In the genomic region with DNA sequence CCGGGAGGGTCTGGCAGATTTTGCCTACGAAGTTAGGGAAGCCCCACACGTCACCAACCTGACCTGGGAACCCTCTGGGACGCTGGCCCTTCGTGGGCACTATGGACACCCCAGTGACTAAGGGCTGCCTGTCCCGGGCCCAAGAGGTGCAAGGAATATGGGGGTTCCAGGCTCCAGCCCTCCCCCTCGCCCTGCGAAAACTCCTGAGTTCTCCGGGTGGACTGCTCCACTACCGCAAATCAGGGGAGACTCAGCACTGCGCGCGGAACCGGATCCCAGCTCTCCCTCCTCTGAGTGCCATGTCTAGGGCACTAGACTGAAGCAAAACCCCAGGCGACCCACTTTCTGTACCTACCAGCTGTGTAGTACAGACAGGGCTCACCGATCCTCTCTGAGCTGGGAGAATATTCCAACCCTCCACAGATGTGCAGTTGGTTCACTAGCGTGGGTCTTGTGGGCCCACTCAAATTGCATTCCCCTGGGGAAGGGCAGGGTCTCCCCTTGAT, we compare ENCODE assay signal across 10 cellular contexts. TPM values are rescaled to one million over a fixed set of nuclear protein-coding genes. Genes with fewer than 3 reads are reported as not detected.
DNase-seq lines count a peak whose midpoint lies in the region; ATAC-seq and TF ChIP-seq lines count a peak whose summit lies in the region.
"Had no signal": no experiment of that assay in that cellular context is flagged by ENCODE, and none has a peak within 500 bp of the region (broad histone marks: within the 10 kb centered on the region; RNA-seq: fewer than 3 reads in every experiment).

A gene with protein sequence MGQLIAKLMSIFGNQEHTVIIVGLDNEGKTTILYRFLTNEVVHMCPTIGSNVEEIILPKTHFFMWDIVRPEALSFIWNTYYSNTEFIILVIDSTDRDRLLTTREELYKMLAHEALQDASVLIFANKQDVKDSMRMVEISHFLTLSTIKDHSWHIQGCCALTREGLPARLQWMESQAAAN (minus strand): TSS at position 318 of the 506 bp plus-strand sequence. CDS start 401 bp downstream, outside the sequence.

- peak within 1 kb of the TSS; percentile 92 for H3K4me3 ChIP-seq in CD8-positive, alpha-beta memory T cell (ENCODE audit: low read length)
- peak within 1 kb of the TSS; percentile 55 for H3K4me3 ChIP-seq in foreskin fibroblast (ENCODE audit: low read depth in 1 of 2, low read length in 2 of 2)
- H3K4me3 ChIP-seq in prostate gland: peak within 1 kb of the TSS; percentile 19 to 27
- H3K4me3 ChIP-seq in mucosa of descending colon: no peak within 1 kb of the TSS

- DNase-seq in CD8-positive, alpha-beta memory T cell: no peak
- DNase-seq in T-cell (no peak), foreskin fibroblast (no peak), prostate gland (ENCODE audit: low spot score) (no peak), mucosa of descending colon (no peak), erythroblast (lab: John Stamatoyannopoulos, UW) (no peak)
- DNase-seq: activated CD4-positive, CD25-positive, alpha-beta regulatory T cell; midbrain had no signal

- H3K27me3 ChIP-seq in CD8-positive, alpha-beta memory T cell (ENCODE audit: insufficient read depth, low read length, poor library complexity, severe bottlenecking): no peaks in the 10 kb centered on the region
- H3K27me3 ChIP-seq in prostate gland (replicated peaks; ENCODE audit: insufficient read depth): no peaks in the 10 kb centered on the region

- POLR2A ChIA-PET in CD8-positive, alpha-beta memory T cell (lab: Charles Lee): interaction anchor here (0.8 to 2.7 kb wide), 4 partner anchors 7 to 13 kb away, joined by 3 to 12 read pairs (median 6); no protein-coding TSS in a partner anchor
- POLR2A ChIA-PET in T-cell (lab: Charles Lee): interaction anchor here in 1 of 2 donors (0.6 kb wide), 1 partner anchor 23 kb away, joined by 3 read pairs; no protein-coding TSS in a partner anchor

- peaks cover 31 to 41% (median 32%) of the 10 kb centered on the region in 3 donors for H3K4me1 Mint-ChIP-seq in CD8-positive, alpha-beta memory T cell
- peaks cover 23 to 32% (median 30%) of the 10 kb centered on the region in 3 donors for H3K4me1 Mint-ChIP-seq in T-cell

- no peaks in the 10 kb centered on the region for H3K36me3 ChIP-seq in CD8-positive, alpha-beta memory T cell (ENCODE audit: insufficient read depth, low read length)
- no peaks in the 10 kb centered on the region for H3K36me3 ChIP-seq in prostate gland
- no peaks in the 10 kb centered on the region for H3K36me3 ChIP-seq in mucosa of descending colon (ENCODE audit: low read depth)

- 67% methylated on average over 17 of the region's 17 CpGs for WGBS in prostate gland

- H3K27ac ChIP-seq in CD8-positive, alpha-beta memory T cell (ENCODE audit: low read depth, low read length): no peak within 1 kb of the TSS
- H3K27ac ChIP-seq in prostate gland: no peak within 1 kb of the TSS

- no peaks in the 10 kb centered on the region for H3K9me3 Mint-ChIP-seq in CD8-positive, alpha-beta memory T cell
- no peaks in the 10 kb centered on the region for H3K9me3 Mint-ChIP-seq in T-cell

- peak within 1 kb of the TSS in 7 of 8 donors; percentile 19 to 98 (median 82) for H3K27ac Mint-ChIP-seq in CD8-positive, alpha-beta memory T cell
- peak within 1 kb of the TSS in 1 of 2 donors; percentile 11 for H3K27ac Mint-ChIP-seq in T-cell

- H3K36me3 Mint-ChIP-seq in CD8-positive, alpha-beta memory T cell: peaks cover 0 to 5% (median 0%) of the 10 kb centered on the region in 3 donors
- no peaks in the 10 kb centered on the region for H3K36me3 Mint-ChIP-seq in T-cell

- peaks cover 0 to 3% of the 10 kb centered on the region in 2 donors for H3K27me3 Mint-ChIP-seq in CD8-positive, alpha-beta memory T cell
- peaks cover 23 to 33% of the 10 kb centered on the region in 2 donors for H3K27me3 Mint-ChIP-seq in T-cell

- H3K4me3 Mint-ChIP-seq in CD8-positive, alpha-beta memory T cell: peak within 1 kb of the TSS; percentile 91 to 98 (median 94)
- H3K4me3 Mint-ChIP-seq in T-cell: peak within 1 kb of the TSS; percentile 79 to 86 (median 85)

- intact Hi-C loops in prostate gland (cut with DNase I): no loop called here
- intact Hi-C loops in mucosa of descending colon (cut with DNase I, micrococcal nuclease): no loop called here

- ATAC-seq in T-cell (replicated peaks in 1 of 4) (no peak), GM21360 (IDR thresholded peaks at IDR 0.05; ENCODE audit: unreplicated experiment) (no peak), HG03469 (IDR thresholded peaks at IDR 0.05; ENCODE audit: unreplicated experiment) (no peak), mucosa of descending colon (no peak)

- TF ChIP-seq CTCF in foreskin fibroblast (IDR thresholded peaks at IDR 0.05; ENCODE audit: low read depth, low read length): no peak
- TF ChIP-seq CTCF in prostate gland (IDR thresholded peaks at IDR 0.05): no peak
- TF ChIP-seq CTCF in mucosa of descending colon (IDR thresholded peaks at IDR 0.05): no peak

- TF ChIP-seq POLR2A in prostate gland (IDR thresholded peaks at IDR 0.05): no peak
- TF ChIP-seq POLR2A in erythroblast (IDR thresholded peaks at IDR 0.05; ENCODE audit: low read length): no peak

- CTCF ChIA-PET in CD8-positive, alpha-beta memory T cell (lab: Charles Lee): interaction anchor here (0.7 to 8.5 kb wide), 10 partner anchors 9 to 294 kb away, joined by 3 to 121 read pairs (median 12); a partner anchor contains a TSS
- CTCF ChIA-PET in T-cell (lab: Charles Lee): interaction anchor here (0.6 to 4.0 kb wide), 4 partner anchors 9 to 183 kb away, joined by 3 to 14 read pairs (median 5); no protein-coding TSS in a partner anchor

- H3K9me3 ChIP-seq in CD8-positive, alpha-beta memory T cell (ENCODE audit: low read length): no peaks in the 10 kb centered on the region
- no peaks in the 10 kb centered on the region for H3K9me3 ChIP-seq in prostate gland
- no peaks in the 10 kb centered on the region for H3K9me3 ChIP-seq in mucosa of descending colon

- peaks cover 16% of the 10 kb centered on the region for H3K4me1 ChIP-seq in CD8-positive, alpha-beta memory T cell (ENCODE audit: insufficient read depth, low read length)
- H3K4me1 ChIP-seq in prostate gland (replicated peaks) (no peaks in the 10 kb centered on the region), mucosa of descending colon (ENCODE audit: low read depth) (peaks cover 7% of the 10 kb centered on the region)

RNA-seq across cellular contexts. Expression of the gene that starts here (rescaled TPM):
- not detected for total RNA-seq in CD8-positive, alpha-beta memory T cell
- polyA plus RNA-seq in CD8-positive, alpha-beta memory T cell: not detected
- under 1 TPM in 1 of 5 donors, not detected in 4; 0.90 TPM for total RNA-seq in T-cell
- not detected for total RNA-seq in prostate gland
- not detected for total RNA-seq in mucosa of descending colon
